Comparison of ENCODE assay signal across 16 cellular contexts in genomic region chr14:93082576-93083001, GRCh38. TPM values are rescaled to one million over a fixed set of nuclear protein-coding genes. Genes with fewer than 3 reads are reported as not detected.
DNase-seq lines count a peak whose midpoint lies in the region; ATAC-seq and TF ChIP-seq lines count a peak whose summit lies in the region.
"Had no signal": no experiment of that assay in that cellular context is flagged by ENCODE, and none has a peak within 500 bp of the region (broad histone marks: within the 10 kb centered on the region; RNA-seq: fewer than 3 reads in every experiment).

No MANE protein-coding gene starts in this region.

- no peak for TF ChIP-seq CTCF in H9 (conservative IDR thresholded peaks at IDR 0.05)
- TF ChIP-seq CTCF in heart left ventricle (IDR thresholded peaks at IDR 0.05) = no peak
- TF ChIP-seq CTCF in sigmoid colon (IDR thresholded peaks at IDR 0.05) = no peak
- TF ChIP-seq CTCF in lower lobe of right lung (IDR thresholded peaks at IDR 0.05) = no peak

- POLR2A ChIA-PET in activated CD8-positive, alpha-beta T cell treated with anti-CD3 and anti-CD28 coated beads, Interleukin-2, amount 10 ng/mL, durations not matched to agents 7 days and 5 days (lab: Charles Lee) = interaction anchor here (1.6 kb wide), 1 partner anchor 16 kb away, joined by 11 read pairs; no protein-coding TSS in a partner anchor

- H2AFZ ChIP-seq in H9 (ENCODE audit: low read length) = no peak overlapping the region

- no peaks in the 10 kb centered on the region for H3K23me2 ChIP-seq in H9 (ENCODE audit: insufficient read length, low read depth, low read length, poor library complexity, severe bottlenecking)

- H2BK120ac ChIP-seq in H9 (ENCODE audit: low read depth, low read length, poor library complexity, severe bottlenecking) = no peak overlapping the region

- peaks cover 3% of the 10 kb centered on the region for H3K79me1 ChIP-seq in H9 (ENCODE audit: insufficient read depth, low read depth, low read length, poor library complexity, severe bottlenecking)

- no peak overlapping the region for H3K4me2 ChIP-seq in H9 (ENCODE audit: insufficient read depth, insufficient read length, low read length)

- H3K27ac Mint-ChIP-seq in H9 = peak overlapping the region in 2 of 3 experiments; percentile 41 to 69; a peak in 3 of 7 replicates
- H3K27ac Mint-ChIP-seq in activated CD8-positive, alpha-beta T cell treated with anti-CD3 and anti-CD28 coated beads, Interleukin-2, amount 10 ng/mL, durations not matched to agents 7 days and 5 days = peak overlapping the region; percentile 91
- H3K27ac Mint-ChIP-seq: activated naive CD4-positive, alpha-beta T cell treated with anti-CD3 and anti-CD28 coated beads for 36 hours had no signal

- no peak overlapping the region for H3K4me3 Mint-ChIP-seq in H9
- no peak overlapping the region for H3K4me3 Mint-ChIP-seq in activated CD8-positive, alpha-beta T cell treated with anti-CD3 and anti-CD28 coated beads, Interleukin-2, amount 10 ng/mL, durations not matched to agents 7 days and 5 days
- H3K4me3 Mint-ChIP-seq: activated naive CD4-positive, alpha-beta T cell treated with anti-CD3 and anti-CD28 coated beads for 36 hours; endodermal cell had no signal

- H4K8ac ChIP-seq in H9 (replicated peaks; ENCODE audit: insufficient read length, low read depth, low read length) = no peak overlapping the region

- ATAC-seq in activated CD8-positive, alpha-beta T cell treated with anti-CD3 and anti-CD28 coated beads, Interleukin-2, amount 10 ng/mL, durations not matched to agents 7 days and 5 days = peak; percentile 8
- peak in 3 of 4 donors; percentile 30 to 42 (median 40) for ATAC-seq in heart left ventricle
- ATAC-seq in GM18909 (IDR thresholded peaks at IDR 0.05; ENCODE audit: poor library complexity, unreplicated experiment) = no peak
- ATAC-seq in lower lobe of right lung = no peak
- ATAC-seq in GM21529 (IDR thresholded peaks at IDR 0.05; ENCODE audit: unreplicated experiment) = no peak
- ATAC-seq: foreskin keratinocyte had no signal

- no peak for TF ChIP-seq POLR2A in heart left ventricle (IDR thresholded peaks at IDR 0.05)
- no peak for TF ChIP-seq POLR2A in sigmoid colon (IDR thresholded peaks at IDR 0.05)

- intact Hi-C loops in heart left ventricle (cut with DNase I) = no loop called here
- intact Hi-C loops in sigmoid colon (cut with DNase I) = no loop called here
- intact Hi-C loops in lower lobe of right lung (cut with DNase I) = no loop called here

- H3K27me3 ChIP-seq in H9 (ENCODE audit: insufficient read depth, low read length) (no peaks in the 10 kb centered on the region), heart left ventricle (no peaks in the 10 kb centered on the region), sigmoid colon (no peaks in the 10 kb centered on the region), lower lobe of right lung (ENCODE audit: low read depth) (no peaks in the 10 kb centered on the region)
- H3K27me3 ChIP-seq: cardiac muscle cell, foreskin keratinocyte had no signal

- H3K4ac ChIP-seq in H9 (ENCODE audit: low read depth, low read length) = no peak overlapping the region

- H3K56ac ChIP-seq in H9 (ENCODE audit: insufficient read length, low read depth, low read length) = no peak overlapping the region

- H3K4me1 Mint-ChIP-seq in H9 = peaks cover 27 to 33% of the 10 kb centered on the region in 2 experiments
- peaks cover 87% of the 10 kb centered on the region for H3K4me1 Mint-ChIP-seq in activated CD8-positive, alpha-beta T cell treated with anti-CD3 and anti-CD28 coated beads, Interleukin-2, amount 10 ng/mL, durations not matched to agents 7 days and 5 days (ENCODE audit: low read depth)

- peaks cover 3% of the 10 kb centered on the region; the same call in 1 of the 2 replicates for H3K4me1 ChIP-seq in H9 (ENCODE audit: insufficient read depth, low read length)
- peaks cover 0 to 79% (median 50%) of the 10 kb centered on the region in 12 donors for H3K4me1 ChIP-seq in heart left ventricle
- peaks cover 0 to 64% (median 58%) of the 10 kb centered on the region in 4 donors for H3K4me1 ChIP-seq in sigmoid colon
- H3K4me1 ChIP-seq in lower lobe of right lung = peaks cover 32% of the 10 kb centered on the region

- H3K27me3 Mint-ChIP-seq in H9 (ENCODE audit: low read depth) = no peaks in the 10 kb centered on the region; the same call in 1 of the 2 replicates
- H3K27me3 Mint-ChIP-seq in activated CD8-positive, alpha-beta T cell treated with anti-CD3 and anti-CD28 coated beads, Interleukin-2, amount 10 ng/mL, durations not matched to agents 7 days and 5 days (ENCODE audit: low read depth) = no peaks in the 10 kb centered on the region

- H2BK20ac ChIP-seq in H9 (ENCODE audit: low read depth, low read length, poor library complexity, severe bottlenecking) = no peak overlapping the region

- CTCF ChIA-PET in activated CD8-positive, alpha-beta T cell treated with anti-CD3 and anti-CD28 coated beads, Interleukin-2, amount 10 ng/mL, durations not matched to agents 7 days and 5 days (lab: Charles Lee) = interaction anchor here (1.1 to 4.7 kb wide), 3 partner anchors 11 to 48 kb away, joined by 4 to 30 read pairs (median 5); partner anchors contain the start of gene ITPK1

- DNase-seq in H9 = no peak
- no peak for DNase-seq in activated CD8-positive, alpha-beta T cell treated with anti-CD3 and anti-CD28 coated beads, Interleukin-2, amount 10 ng/mL, durations not matched to agents 7 days and 5 days
- DNase-seq in heart left ventricle = peak in 2 of 5 donors; percentile 47 to 68
- DNase-seq in sigmoid colon = no peak
- no peak for DNase-seq in lower lobe of right lung
- no peak for DNase-seq in stimulated activated CD8-positive, alpha-beta memory T cell treated with anti-CD3 and anti-CD28 coated beads, Interleukin-4, amount 100 ng/mL, for 48 hours
- DNase-seq: endodermal cell, foreskin keratinocyte, mammary epithelial cell, NCI-H1436, NCI-H226 had no signal

- H3K14ac ChIP-seq in H9 (ENCODE audit: insufficient read depth, low read length) = no peak overlapping the region; the same call in 1 of the 2 replicates

- no peak overlapping the region for H2BK5ac ChIP-seq in H9 (ENCODE audit: insufficient read length, low read length)

- H4K20me1 ChIP-seq in H9 (ENCODE audit: control insufficient read depth, insufficient read depth, insufficient read length) = peaks cover 3% of the 10 kb centered on the region

- H3K4me3 ChIP-seq in heart left ventricle (no peak overlapping the region), sigmoid colon (no peak overlapping the region), lower lobe of right lung (no peak overlapping the region)
- H3K4me3 ChIP-seq: cardiac muscle cell, SK-N-MC had no signal

- H3K18ac ChIP-seq in H9 (ENCODE audit: insufficient read length, low read depth, low read length) = no peak overlapping the region

- no peak for TF ChIP-seq EP300 in sigmoid colon (IDR thresholded peaks at IDR 0.05)

- H4K91ac ChIP-seq in H9 (ENCODE audit: insufficient read length, low read depth, low read length) = no peak overlapping the region

- H3K9me3 ChIP-seq in H9 (ENCODE audit: control insufficient read depth, low read depth, low read length) (no peaks in the 10 kb centered on the region), heart left ventricle (peaks cover 0 to 4% (median 0%) of the 10 kb centered on the region in 12 donors), sigmoid colon (no peaks in the 10 kb centered on the region), lower lobe of right lung (no peaks in the 10 kb centered on the region)

- H2AK5ac ChIP-seq in H9 (ENCODE audit: insufficient read length, low read length) = no peak overlapping the region

- H3K27ac ChIP-seq in H9 (ENCODE audit: insufficient read length, low read depth, low read length) (no peak overlapping the region), heart left ventricle (peak overlapping the region in 10 of 12 donors; percentile 35 to 82 (median 59)), sigmoid colon (peak overlapping the region in 3 of 4 donors; percentile 43 to 56 (median 45)), lower lobe of right lung (no peak overlapping the region)
- H3K27ac ChIP-seq: cardiac muscle cell, foreskin keratinocyte, SK-N-MC had no signal

- no peak overlapping the region for H3T11ph ChIP-seq in H9 (ENCODE audit: low read length)

- no peak overlapping the region for H2BK12ac ChIP-seq in H9 (ENCODE audit: insufficient read length, low read depth, low read length)

- H3K36me3 Mint-ChIP-seq in H9 (ENCODE audit: insufficient read depth in 1 of 3, low read depth in 3 of 3) = peaks cover 6 to 20% (median 12%) of the 10 kb centered on the region in 3 experiments
- peaks cover 38% of the 10 kb centered on the region for H3K36me3 Mint-ChIP-seq in activated CD8-positive, alpha-beta T cell treated with anti-CD3 and anti-CD28 coated beads, Interleukin-2, amount 10 ng/mL, durations not matched to agents 7 days and 5 days (ENCODE audit: low read depth)

- peaks cover 2 to 5% of the 10 kb centered on the region in 2 experiments; a peak in 3 of 5 replicates for H3K9me3 Mint-ChIP-seq in H9
- no peaks in the 10 kb centered on the region for H3K9me3 Mint-ChIP-seq in activated CD8-positive, alpha-beta T cell treated with anti-CD3 and anti-CD28 coated beads, Interleukin-2, amount 10 ng/mL, durations not matched to agents 7 days and 5 days (ENCODE audit: insufficient read depth)
- H3K9me3 Mint-ChIP-seq: activated naive CD4-positive, alpha-beta T cell treated with anti-CD3 and anti-CD28 coated beads for 36 hours had no signal

- no peak overlapping the region for H3K23ac ChIP-seq in H9 (ENCODE audit: insufficient read length, low read depth, low read length)

- WGBS in H9 (ENCODE audit: extremely low coverage, insufficient read length, low lambda C conversion rate) = no CpG with 5 or more reads among the region's 12 CpGs
- WGBS in heart left ventricle, 4 donors = 54 to 65% (median 55%) methylated on average over 11 to 12 of the region's 12 CpGs
- 88 to 89% methylated on average over 12 of the region's 12 CpGs for WGBS in sigmoid colon, 2 donors

- H3K36me3 ChIP-seq in heart left ventricle = no peaks in the 10 kb centered on the region
- H3K36me3 ChIP-seq in sigmoid colon = no peaks in the 10 kb centered on the region
- H3K36me3 ChIP-seq in lower lobe of right lung = no peaks in the 10 kb centered on the region
- H3K36me3 ChIP-seq: cardiac muscle cell had no signal

- no peak overlapping the region for H2BK15ac ChIP-seq in H9 (ENCODE audit: low read depth, low read length)

- H3K9ac ChIP-seq in H9 (ENCODE audit: extremely low read depth, insufficient read length, low read length) = no peak overlapping the region

- H4K5ac ChIP-seq in H9 (ENCODE audit: insufficient read length, low read depth, low read length) = no peak overlapping the region

- peaks cover 17% of the 10 kb centered on the region; the same call in 1 of the 2 replicates for H3K79me2 ChIP-seq in H9 (ENCODE audit: insufficient read depth, low read length)

RNA-seq across cellular contexts. Expression of gene ITPK1, which starts 33.1 kb away (rescaled TPM):
- total RNA-seq in H9 (2021) (89.5 and 92.7 TPM in 2 replicates), heart left ventricle (100 to 1,000 TPM in 3 of 9 donors, 10 to 100 TPM in 6; 71.7 to 152 (median 91.0) TPM), sigmoid colon (10 to 100 TPM; 39.8 to 68.8 (median 54.3) TPM), lower lobe of right lung (129 TPM)
- total RNA-seq in activated CD8-positive, alpha-beta T cell treated with anti-CD3 and anti-CD28 coated beads, Interleukin-2, amount 10 ng/mL, durations not matched to agents 7 days and 5 days = 100 to 1,000 TPM; 103 to 107 TPM
- polyA plus RNA-seq in heart left ventricle (100 to 1,000 TPM in 1 of 2 donors, 10 to 100 TPM in 1; 44.5 to 158 TPM), sigmoid colon (10 to 100 TPM; 55.3 to 75.4 (median 71.2) TPM)

Comparison
In these comparisons a context has a peak if more than half of its experiments do, and no peak if none do; other contexts are left out.
1. H3K27ac ChIP-seq: peak in heart left ventricle (10 of 12) and sigmoid colon (3 of 4); none in H9 (single experiment) and lower lobe of right lung (single experiment).
2. ATAC-seq: peak in activated CD8-positive, alpha-beta T cell treated with anti-CD3 and anti-CD28 coated beads, Interleukin-2, amount 10 ng/mL, durations not matched to agents 7 days and 5 days (single experiment) and heart left ventricle (3 of 4); none in GM18909 (single experiment), lower lobe of right lung (0 of 2) and GM21529 (single experiment).